In genomic region chr9:133824106-133824801, GRCh38 we compare ENCODE assay signal across 2 cellular contexts.
TF ChIP-seq lines count a peak whose summit lies in the region.

No MANE protein-coding gene starts in this region.

TF ChIP-seq in GM23338, 12 proteins besides CTCF, POLR2A, EP300 and RAD21:
- TF ChIP-seq ETS1 (IDR thresholded peaks at IDR 0.05) = no peak
- no peak for TF ChIP-seq EZH2phosphoT487 (IDR thresholded peaks at IDR 0.05; ENCODE audit: unreplicated experiment)
- no peak for TF ChIP-seq POLR2AphosphoS5 (IDR thresholded peaks at IDR 0.05; ENCODE audit: low read depth)
- TF ChIP-seq NANOG (IDR thresholded peaks at IDR 0.05; ENCODE audit: borderline replicate concordance) = no peak
- no peak for TF ChIP-seq ZNF462 (CRISPR knock-in tag; IDR thresholded peaks at IDR 0.05)
- TF ChIP-seq CREB1 (CRISPR knock-in tag; IDR thresholded peaks at IDR 0.05; ENCODE audit: low read depth) = no peak
- TF ChIP-seq REST (IDR thresholded peaks at IDR 0.05; ENCODE audit: unreplicated experiment) = no peak
TF ChIP-seq in GM23338: peak in this region for 0.

TF ChIP-seq in K562, 482 proteins besides CTCF, POLR2A, EP300 and RAD21:
- no peak for TF ChIP-seq HCFC1 (IDR thresholded peaks at IDR 0.05; ENCODE audit: low read depth, low read length)
- no peak for TF ChIP-seq PREB (CRISPR knock-in tag; IDR thresholded peaks at IDR 0.05)
- TF ChIP-seq ZZZ3 (IDR thresholded peaks at IDR 0.05) = no peak
- 0 out of 2 replicates have a peak, but pooled peaks have one; percentile 16 for TF ChIP-seq ZNF436 (CRISPR knock-in tag; IDR thresholded peaks at IDR 0.05)
- no peak for TF ChIP-seq ZNF23 (CRISPR knock-in tag; IDR thresholded peaks at IDR 0.05)
- TF ChIP-seq FIP1L1 (IDR thresholded peaks at IDR 0.05; ENCODE audit: low read depth, low read length, poor library complexity, severe bottlenecking) = no peak
- TF ChIP-seq YY1 (IDR thresholded peaks at IDR 0.05; ENCODE audit: borderline replicate concordance in 1 of 3, control insufficient read depth in 1 of 3, extremely low read depth in 1 of 3, insufficient read depth in 3 of 3, insufficient read length in 1 of 3, insufficient replicate concordance in 2 of 3, low read depth in 1 of 3, low read length in 2 of 3) = no peak
- TF ChIP-seq HDAC1 (IDR thresholded peaks at IDR 0.05) = no peak
- TF ChIP-seq NFIX (CRISPR knock-in tag; IDR thresholded peaks at IDR 0.05; ENCODE audit: low read depth) = no peak
- TF ChIP-seq CCAR2 (IDR thresholded peaks at IDR 0.05; ENCODE audit: low read depth, low read length) = no peak
- TF ChIP-seq STAT5B (CRISPR knock-in tag; IDR thresholded peaks at IDR 0.05) = no peak
- TF ChIP-seq ZNF280B (CRISPR knock-in tag; IDR thresholded peaks at IDR 0.05) = no peak
- TF ChIP-seq ZFP36 (IDR thresholded peaks at IDR 0.05; ENCODE audit: low read depth, low read length, partially characterized antibody) = peak; percentile 89
- TF ChIP-seq RBM25 (IDR thresholded peaks at IDR 0.05; ENCODE audit: low read depth, low read length, severe bottlenecking) = peak; percentile 55
- TF ChIP-seq NR3C1 (CRISPR knock-in tag; IDR thresholded peaks at IDR 0.05) = no peak
- TF ChIP-seq HDAC2 (IDR thresholded peaks at IDR 0.05) = no peak
- no peak for TF ChIP-seq NFRKB (IDR thresholded peaks at IDR 0.05; ENCODE audit: low read depth)
- TF ChIP-seq ZNF589 (CRISPR knock-in tag; IDR thresholded peaks at IDR 0.05; ENCODE audit: low read depth) = no peak
